12 cellular contexts compared by ENCODE assay signal in the genomic region with DNA sequence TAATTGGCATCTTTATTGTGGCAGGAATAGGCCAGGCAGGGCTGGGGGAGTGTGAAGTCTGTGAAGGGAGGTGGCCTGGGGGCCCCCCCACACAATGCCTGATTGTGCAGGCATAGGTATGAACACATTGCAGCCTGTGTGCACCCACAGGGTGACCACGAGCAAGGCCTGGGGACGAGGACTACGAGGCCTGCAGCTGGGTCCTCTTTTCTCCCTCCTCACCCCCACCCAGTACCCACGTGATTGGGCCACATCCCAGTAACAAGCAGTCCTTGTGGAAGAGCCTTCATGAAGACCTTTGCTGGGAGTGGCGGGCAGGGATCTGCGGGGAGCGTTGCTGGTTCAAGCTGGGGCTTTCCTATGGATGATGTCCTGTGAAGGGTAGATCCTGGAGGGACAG.
DNase-seq lines count a peak whose midpoint lies in the region; FAIRE-seq lines count a peak whose summit lies in the region.
"Had no signal": no experiment of that assay in that cellular context is flagged by ENCODE, and none has a peak within 500 bp of the region (broad histone marks: within the 10 kb centered on the region; RNA-seq: fewer than 3 reads in every experiment).

No MANE protein-coding gene starts in this region.

- DNase-seq in Ammon's horn (ENCODE audit: low spot score) (peak; percentile 94), anterior cingulate cortex (lab: John Stamatoyannopoulos, UW) (peak in 53 of 58 donors; percentile 13 to 91 (median 71)), hippocampal formation (lab: John Stamatoyannopoulos, UW) (peak; percentile 84), putamen (ENCODE audit: low spot score) (peak; percentile 89), urothelium cell line (ENCODE audit: low spot score) (no peak), NAMALWA (ENCODE audit: low spot score) (no peak), SHP77 (lab: John Stamatoyannopoulos, UW) (no peak), GOT3 (lab: John Stamatoyannopoulos, UW) (no peak)
- DNase-seq: activated CD8-positive, alpha-beta T cell treated with anti-CD3 and anti-CD28 coated beads for 36 hours; NCI-H1092; SIG-M5 had no signal

- no peak for FAIRE-seq in urothelium cell line (lab: Jason Lieb, UNC)
- FAIRE-seq: TTC549 had no signal

Comparison
In these comparisons a context has a peak if more than half of its experiments do, and no peak if none do; other contexts are left out.
1. DNase-seq: peak in Ammon's horn (single experiment), anterior cingulate cortex (53 of 58), hippocampal formation (2 of 2) and putamen (single experiment); none in urothelium cell line (single experiment), NAMALWA (single experiment), SHP77 (0 of 2) and GOT3 (single experiment).